In genomic region chrX:39855748-39856129, GRCh38 we compare ENCODE assay signal across 8 cellular contexts.
DNase-seq lines count a peak whose midpoint lies in the region; ATAC-seq and TF ChIP-seq lines count a peak whose summit lies in the region.

No MANE protein-coding gene starts in this region.

- DNase-seq in NCI-H1105 (lab: John Stamatoyannopoulos, UW) (peak; percentile 35), WERI-Rb-1 (peak; percentile 73), NCI-H2196 (lab: John Stamatoyannopoulos, UW; ENCODE audit: unreplicated experiment) (no peak), neural progenitor cell (ENCODE audit: low spot score) (no peak)
- peak; percentile 79 for DNase-seq in central memory CD4-positive, alpha-beta T cell
- DNase-seq in stimulated activated CD4-positive, alpha-beta T cell treated with anti-CD3 and anti-CD28 coated beads, Interleukin-12 subunit alpha, Interleukin-12 subunit beta, amount 100 ng/mL, for 24 hours (ENCODE audit: low read depth in 2 of 2) = peak; percentile 64 to 66

- peaks cover 38% of the 10 kb centered on the region for H3K4me1 ChIP-seq in neural progenitor cell

- H3K9me3 ChIP-seq in WERI-Rb-1 (ENCODE audit: severe bottlenecking) (no peaks in the 10 kb centered on the region), neural progenitor cell (ENCODE audit: low read depth) (no peaks in the 10 kb centered on the region)

- H4K20me1 ChIP-seq in neural progenitor cell (ENCODE audit: low read depth) = no peaks in the 10 kb centered on the region

- peak; percentile 44 for ATAC-seq in HG02588 (IDR thresholded peaks at IDR 0.05; ENCODE audit: unreplicated experiment)

- H3K9me3 Mint-ChIP-seq in neural progenitor cell = peaks cover 17% of the 10 kb centered on the region

- no peak overlapping the region for H3K27ac Mint-ChIP-seq in neural progenitor cell

- H3K4me3 ChIP-seq in GM12875 (ENCODE audit: low read depth, low read length) (peak overlapping the region; percentile 47), WERI-Rb-1 (ENCODE audit: low read depth, low read length) (no peak overlapping the region), neural progenitor cell (no peak overlapping the region)

- H3K27ac ChIP-seq in WERI-Rb-1 (peak overlapping the region; percentile 69), neural progenitor cell (no peak overlapping the region)

- H3K27me3 ChIP-seq in WERI-Rb-1 (ENCODE audit: insufficient read depth, low read depth, severe bottlenecking) = no peaks in the 10 kb centered on the region
- H3K27me3 ChIP-seq in neural progenitor cell = no peaks in the 10 kb centered on the region

- no peaks in the 10 kb centered on the region for H3K79me2 ChIP-seq in neural progenitor cell (ENCODE audit: low read depth)

- peaks cover 36% of the 10 kb centered on the region for H3K4me1 Mint-ChIP-seq in neural progenitor cell

- no peak overlapping the region for H3K4me3 Mint-ChIP-seq in neural progenitor cell

- H3K9ac ChIP-seq in neural progenitor cell = no peak overlapping the region

- H3K36me3 Mint-ChIP-seq in neural progenitor cell = no peaks in the 10 kb centered on the region

- H3F3A ChIP-seq in neural progenitor cell (ENCODE audit: low read depth) = peaks cover 11% of the 10 kb centered on the region

- no peak for TF ChIP-seq CTCF in GM12875 (IDR thresholded peaks at IDR 0.05; ENCODE audit: borderline replicate concordance, insufficient read depth, low read depth, low read length)
- TF ChIP-seq CTCF in WERI-Rb-1 (IDR thresholded peaks at IDR 0.05; ENCODE audit: low read depth, low read length) = no peak
- TF ChIP-seq CTCF in neural progenitor cell (IDR thresholded peaks at IDR 0.05) = no peak

- H3K27me3 Mint-ChIP-seq in neural progenitor cell (ENCODE audit: insufficient read depth, low read depth) = peaks cover 5% of the 10 kb centered on the region

- H3K36me3 ChIP-seq in WERI-Rb-1 = no peaks in the 10 kb centered on the region
- H3K36me3 ChIP-seq in neural progenitor cell = no peaks in the 10 kb centered on the region

- no peak overlapping the region for H3K4me2 ChIP-seq in neural progenitor cell

- H2AFZ ChIP-seq in neural progenitor cell (replicated peaks) = no peak overlapping the region

Comparison
In these comparisons a context has a peak if more than half of its experiments do, and no peak if none do; other contexts are left out.
1. DNase-seq: peak in NCI-H1105 (single experiment), WERI-Rb-1 (single experiment), central memory CD4-positive, alpha-beta T cell (single experiment) and stimulated activated CD4-positive, alpha-beta T cell treated with anti-CD3 and anti-CD28 coated beads, Interleukin-12 subunit alpha, Interleukin-12 subunit beta, amount 100 ng/mL, for 24 hours (2 of 2); none in NCI-H2196 (single experiment) and neural progenitor cell (single experiment).